Comparison of ENCODE assay signal across 8 cellular contexts in genomic region chr17:46434450-46435062, GRCh38.
DNase-seq lines count a peak whose midpoint lies in the region; ATAC-seq, FAIRE-seq and TF ChIP-seq lines count a peak whose summit lies in the region.
"Not testable (repeated sequence)": the region's sequence is repeated elsewhere in the genome, so short reads cannot be mapped to it uniquely, and the experiment has no call there.

No MANE protein-coding gene starts in this region.

- not testable (repeated sequence) for H3K4me1 Mint-ChIP-seq in activated B cell treated with CpG ODN at 0.5 μM for 24 hours; stimulated activated memory B cell treated with anti-CD40 and anti-IgM and Interleukin-4, amounts not matched to agents 10 μg/mL and 1 μg/mL and 100 μg/mL, for 72 hours

- not testable (repeated sequence) for H3K4me3 Mint-ChIP-seq in activated B cell treated with CpG ODN at 0.5 μM for 24 hours; stimulated activated memory B cell treated with anti-CD40 and anti-IgM and Interleukin-4, amounts not matched to agents 10 μg/mL and 1 μg/mL and 100 μg/mL, for 72 hours

- CTCF ChIA-PET in activated B cell treated with CpG ODN at 0.5 μM for 24 hours (lab: Charles Lee), result not testable (repeated sequence)

- DNase-seq in GM12891 (ENCODE audit: insufficient read length, low spot score); GM19239 (ENCODE audit: insufficient read length, low spot score); activated B cell treated with CpG ODN at 0.5 μM for 24 hours; Right ventricle myocardium superior; left lobe of liver (ENCODE audit: low spot score): not testable (repeated sequence)

- TF ChIP-seq CTCF in activated B cell treated with CpG ODN at 0.5 μM for 24 hours (IDR thresholded peaks at IDR 0.05), result not testable (repeated sequence)

- intact Hi-C loops in activated B cell treated with CpG ODN at 0.5 μM for 24 hours (cut with micrococcal nuclease); Right ventricle myocardium superior (cut with DNase I): not testable (repeated sequence)

- not testable (repeated sequence) for H3K36me3 Mint-ChIP-seq in activated B cell treated with CpG ODN at 0.5 μM for 24 hours (ENCODE audit: low read depth); stimulated activated memory B cell treated with anti-CD40 and anti-IgM and Interleukin-4, amounts not matched to agents 10 μg/mL and 1 μg/mL and 100 μg/mL, for 72 hours

- FAIRE-seq in GM12891 (lab: Jason Lieb, UNC), result peak; percentile 89
- FAIRE-seq in GM19239 (lab: Jason Lieb, UNC), result peak; percentile 93

- TF ChIP-seq POLR2A in GM12891 (IDR thresholded peaks at IDR 0.05; ENCODE audit: low read depth, low read length), result not testable (repeated sequence)

- H3K27me3 Mint-ChIP-seq in activated B cell treated with CpG ODN at 0.5 μM for 24 hours; stimulated activated memory B cell treated with anti-CD40 and anti-IgM and Interleukin-4, amounts not matched to agents 10 μg/mL and 1 μg/mL and 100 μg/mL, for 72 hours: not testable (repeated sequence)

- POLR2A ChIA-PET in activated B cell treated with CpG ODN at 0.5 μM for 24 hours (lab: Charles Lee), result not testable (repeated sequence)

- not testable (repeated sequence) for H3K9me3 Mint-ChIP-seq in activated B cell treated with CpG ODN at 0.5 μM for 24 hours; stimulated activated memory B cell treated with anti-CD40 and anti-IgM and Interleukin-4, amounts not matched to agents 10 μg/mL and 1 μg/mL and 100 μg/mL, for 72 hours

- ATAC-seq in GM21737 (IDR thresholded peaks at IDR 0.05; ENCODE audit: unreplicated experiment) (peak; percentile 60), HG03196 (IDR thresholded peaks at IDR 0.05; ENCODE audit: unreplicated experiment) (peak; percentile 63), activated B cell treated with CpG ODN at 0.5 μM for 24 hours (ENCODE audit: low read depth) (peak; percentile 98), Right ventricle myocardium superior (ENCODE audit: poor library complexity) (peak; percentile 97), left lobe of liver (peak; percentile 51)
- peak; percentile 89 for ATAC-seq in stimulated activated memory B cell treated with anti-CD40 and anti-IgM and Interleukin-4, amounts not matched to agents 10 μg/mL and 1 μg/mL and 100 μg/mL, for 72 hours

- not testable (repeated sequence) for H3K27ac Mint-ChIP-seq in activated B cell treated with CpG ODN at 0.5 μM for 24 hours; stimulated activated memory B cell treated with anti-CD40 and anti-IgM and Interleukin-4, amounts not matched to agents 10 μg/mL and 1 μg/mL and 100 μg/mL, for 72 hours
